Comparison of ENCODE assay signal across 1 cellular context in the genomic region with DNA sequence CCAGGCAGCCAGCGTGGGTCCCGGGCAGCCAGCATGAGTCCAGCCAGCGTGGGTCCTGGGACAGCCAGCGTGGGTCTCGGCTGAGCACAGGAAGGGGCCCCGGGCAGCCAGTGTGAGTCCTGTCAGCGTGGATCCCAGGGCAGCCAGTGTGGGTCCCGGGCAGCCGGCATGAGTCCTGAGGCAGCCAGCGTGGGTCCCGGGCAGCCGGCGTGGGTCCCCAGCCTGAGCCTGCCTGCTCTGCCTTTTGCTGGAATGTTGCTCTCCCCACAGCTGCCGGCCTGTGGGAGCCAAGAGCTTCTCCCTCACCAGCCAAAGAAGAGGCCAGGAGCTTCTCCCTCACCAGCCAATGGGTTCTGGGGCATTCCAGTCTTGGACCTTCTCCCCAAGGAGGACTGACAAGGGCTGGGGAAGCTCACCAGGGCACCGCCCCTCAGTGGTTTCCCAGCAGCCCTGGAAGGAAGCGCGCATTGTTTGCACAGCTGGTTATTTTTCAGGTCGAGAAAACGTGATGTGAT.
TF ChIP-seq lines count a peak whose summit lies in the region.

No MANE protein-coding gene starts in this region.

TF ChIP-seq in IMR-90, 13 proteins besides CTCF, POLR2A, EP300 and RAD21 (continued from another document):
- TF ChIP-seq CHD1 (IDR thresholded peaks at IDR 0.05; ENCODE audit: low read depth, low read length) = no peak
- TF ChIP-seq MAFK (IDR thresholded peaks at IDR 0.05; ENCODE audit: low read depth, low read length) = no peak
- no peak for TF ChIP-seq RFX5 (IDR thresholded peaks at IDR 0.05; ENCODE audit: low read depth, low read length)
- TF ChIP-seq, protein P1, sequence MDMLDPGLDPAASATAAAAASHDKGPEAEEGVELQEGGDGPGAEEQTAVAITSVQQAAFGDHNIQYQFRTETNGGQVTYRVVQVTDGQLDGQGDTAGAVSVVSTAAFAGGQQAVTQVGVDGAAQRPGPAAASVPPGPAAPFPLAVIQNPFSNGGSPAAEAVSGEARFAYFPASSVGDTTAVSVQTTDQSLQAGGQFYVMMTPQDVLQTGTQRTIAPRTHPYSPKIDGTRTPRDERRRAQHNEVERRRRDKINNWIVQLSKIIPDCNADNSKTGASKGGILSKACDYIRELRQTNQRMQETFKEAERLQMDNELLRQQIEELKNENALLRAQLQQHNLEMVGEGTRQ (IDR thresholded peaks at IDR 0.05; ENCODE audit: low read depth, low read length) = no peak
- TF ChIP-seq NFE2L2 (IDR thresholded peaks at IDR 0.05; ENCODE audit: low read depth, low read length) = no peak
- no peak for TF ChIP-seq MAZ (IDR thresholded peaks at IDR 0.05; ENCODE audit: borderline replicate concordance, low read depth, low read length)
- TF ChIP-seq MXI1 (IDR thresholded peaks at IDR 0.05; ENCODE audit: borderline replicate concordance, low read depth, low read length) = no peak
- TF ChIP-seq SMC3 (IDR thresholded peaks at IDR 0.05; ENCODE audit: low read depth, low read length) = no peak
